ENCODE assay signal across 7 cellular contexts in the genomic region with DNA sequence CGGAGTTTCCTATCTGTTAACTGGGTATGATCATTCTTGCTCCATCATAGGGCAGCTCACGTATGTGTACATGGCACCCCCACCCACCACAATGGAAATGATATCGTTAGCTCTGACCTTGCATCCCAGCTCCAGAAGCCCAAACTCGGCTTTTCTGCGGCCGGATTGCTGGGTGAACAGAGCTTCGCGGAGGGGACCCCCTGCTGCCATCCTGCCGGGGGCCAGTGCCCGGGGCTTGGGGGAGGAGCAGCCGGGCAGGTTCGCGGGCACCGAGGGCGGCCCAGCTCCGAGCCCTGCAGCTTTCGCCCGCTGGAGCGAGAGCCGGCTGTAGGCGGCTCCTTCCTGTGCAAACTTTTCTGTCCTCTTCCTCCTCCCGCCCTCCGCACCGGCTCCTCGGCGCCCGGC. TPM values are rescaled to one million over a fixed set of nuclear protein-coding genes. Genes with fewer than 3 reads are reported as not detected.
DNase-seq lines count a peak whose midpoint lies in the region; ATAC-seq and TF ChIP-seq lines count a peak whose summit lies in the region.

No MANE protein-coding gene starts in this region.

- H3K27ac ChIP-seq in mucosa of rectum (ENCODE audit: low read depth in 2 of 2, low read length in 2 of 2) (peak overlapping the region; percentile 81 to 89), thyroid gland (peak overlapping the region in 2 of 3 donors; percentile 52 to 61)

- no peaks in the 10 kb centered on the region for H3K9me3 ChIP-seq in endocrine pancreas (ENCODE audit: control insufficient read depth, low read length)
- no peaks in the 10 kb centered on the region for H3K9me3 ChIP-seq in mucosa of rectum (ENCODE audit: control insufficient read depth in 2 of 2, low read length in 2 of 2)
- H3K9me3 ChIP-seq in thyroid gland: no peaks in the 10 kb centered on the region

- H3K36me3 ChIP-seq in endocrine pancreas (ENCODE audit: control insufficient read depth, insufficient read depth, low read length) (no peaks in the 10 kb centered on the region), mucosa of rectum (ENCODE audit: control insufficient read depth in 2 of 2, insufficient read depth in 2 of 2, low read length in 2 of 2) (no peaks in the 10 kb centered on the region), thyroid gland (no peaks in the 10 kb centered on the region)

- peak; percentile 30 for DNase-seq in NAMALWA (ENCODE audit: low spot score)
- peak; percentile 37 for DNase-seq in activated CD4-positive, alpha-beta T cell treated with anti-CD3 and anti-CD28 coated beads, Interleukin-2, amount 50 U/mL, for 1 hour
- peak; percentile 50 to 59 for DNase-seq in thyroid gland

- peak; percentile 72 for ATAC-seq in GM18511 (IDR thresholded peaks at IDR 0.05; ENCODE audit: unreplicated experiment)
- ATAC-seq in HG02642 (IDR thresholded peaks at IDR 0.05; ENCODE audit: poor library complexity, unreplicated experiment): peak; percentile 78

- TF ChIP-seq CTCF in thyroid gland (IDR thresholded peaks at IDR 0.05): no peak

- H3K9ac ChIP-seq in endocrine pancreas (ENCODE audit: control insufficient read depth, insufficient read depth, low read length) (peak overlapping the region; percentile 65), mucosa of rectum (ENCODE audit: low read depth in 1 of 2, low read length in 2 of 2) (peak overlapping the region; percentile 70 to 71)

- TF ChIP-seq POLR2A in thyroid gland (IDR thresholded peaks at IDR 0.05): no peak

- H3K27me3 ChIP-seq in endocrine pancreas (ENCODE audit: control insufficient read depth, insufficient read depth, low read length) (no peaks in the 10 kb centered on the region), mucosa of rectum (ENCODE audit: control insufficient read depth in 2 of 2, insufficient read depth in 2 of 2, low read length in 2 of 2) (no peaks in the 10 kb centered on the region), thyroid gland (no peaks in the 10 kb centered on the region)

- H3K4me1 ChIP-seq in endocrine pancreas (ENCODE audit: control insufficient read depth, insufficient read depth, low read length) (no peaks in the 10 kb centered on the region), mucosa of rectum (ENCODE audit: control insufficient read depth in 2 of 2, insufficient read depth in 2 of 2, low read length in 2 of 2) (peaks cover 17 to 33% of the 10 kb centered on the region in 2 donors), thyroid gland (peaks cover 0 to 5% of the 10 kb centered on the region in 2 donors)

- intact Hi-C loops in thyroid gland (cut with DNase I): no loop called here

- no peak overlapping the region for H3K4me3 ChIP-seq in endocrine pancreas (ENCODE audit: control insufficient read depth, insufficient read depth, low read length)
- peak overlapping the region; percentile 69 to 75 for H3K4me3 ChIP-seq in mucosa of rectum (ENCODE audit: low read length in 2 of 2)
- H3K4me3 ChIP-seq in thyroid gland (replicated peaks in 1 of 3): peak overlapping the region in 2 of 3 donors; percentile 9 to 35

- WGBS in thyroid gland, 2 donors: 5 to 31% methylated on average over 2 to 11 of the region's 27 CpGs

RNA-seq across cellular contexts. Expression of a gene that starts 24.9 kb away (rescaled TPM):
- total RNA-seq in thyroid gland: 10 to 100 TPM; 31.7 to 59.1 (median 44.7) TPM
